ENCODE assay signal across 9 cellular contexts in the genomic region with DNA sequence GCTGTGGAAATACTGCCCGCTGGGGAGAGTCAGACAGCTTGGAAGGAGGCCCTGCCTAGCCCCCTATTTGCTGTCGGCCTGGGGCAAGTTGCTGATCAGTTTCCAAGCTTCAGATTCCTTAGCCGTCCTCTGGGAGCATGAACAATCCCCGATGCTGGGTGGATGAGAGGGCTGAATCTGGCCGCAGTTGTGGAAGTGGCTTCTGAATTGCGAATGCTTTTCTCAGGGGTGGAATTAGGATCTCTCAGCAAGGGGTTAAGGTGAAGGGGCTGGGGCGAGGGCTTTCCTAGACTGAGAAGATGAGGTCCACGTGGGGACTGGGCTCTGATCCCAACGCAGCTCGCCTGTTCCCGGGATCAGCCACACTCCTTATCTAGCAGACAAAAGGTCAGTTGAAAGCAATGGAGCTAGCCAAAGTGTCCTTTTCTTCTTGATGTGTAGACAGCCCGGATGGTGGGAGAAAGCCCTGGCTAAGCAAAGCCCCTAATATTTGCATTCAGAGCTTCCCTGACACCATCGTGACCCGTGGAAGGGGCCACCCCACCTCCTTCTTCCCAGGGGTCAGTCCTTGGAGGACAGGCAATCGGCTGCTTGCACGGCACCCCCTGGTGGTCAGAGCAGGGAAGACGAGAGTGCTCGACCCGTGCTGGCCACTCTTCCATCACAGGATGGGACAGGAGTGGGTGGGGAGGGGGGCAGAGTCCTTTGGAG. TPM values are rescaled to one million over a fixed set of nuclear protein-coding genes. Genes with fewer than 3 reads are reported as not detected.
A peak's percentile ranks its signal among the peaks of the same experiment; 100 is the strongest.
DNase-seq lines count a peak whose midpoint lies in the region; ATAC-seq and TF ChIP-seq lines count a peak whose summit lies in the region.
"Had no signal": no experiment of that assay in that cellular context is flagged by ENCODE, and none has a peak within 500 bp of the region (broad histone marks: within the 10 kb centered on the region; RNA-seq: fewer than 3 reads in every experiment).

No MANE protein-coding gene starts in this region.

- no peaks in the 10 kb centered on the region for H3K36me3 Mint-ChIP-seq in activated naive CD8-positive, alpha-beta T cell treated with anti-CD3 and anti-CD28 coated beads, Interleukin-2, amount 50 U/mL, for 24 hours (ENCODE audit: low read depth)

- H3K36me3 ChIP-seq in SJCRH30 = no peaks in the 10 kb centered on the region
- no peaks in the 10 kb centered on the region for H3K36me3 ChIP-seq in prostate gland

- peak; percentile 73 for DNase-seq in DMS 273 (lab: John Stamatoyannopoulos, UW; ENCODE audit: unreplicated experiment)
- no peak for DNase-seq in DMS 273 treated with DMSO at 0.1 percent for 48 hours (lab: John Stamatoyannopoulos, UW)
- DNase-seq in SJCRH30 = peak; percentile 89 to 93
- DNase-seq in activated naive CD8-positive, alpha-beta T cell treated with anti-CD3 and anti-CD28 coated beads, Interleukin-2, amount 50 U/mL, for 24 hours = peak; percentile 78
- peak; percentile 88 for DNase-seq in left cardiac atrium
- DNase-seq in prostate gland (ENCODE audit: low spot score) = peak; percentile 57
- DNase-seq in NCI-H2171 treated with DMSO at 0.1 percent for 48 hours (lab: John Stamatoyannopoulos, UW) = no peak

- intact Hi-C loops in left cardiac atrium (cut with DNase I) (loop anchor here (2.0 to 5.0 kb wide), 2 partner anchors 136 to 138 kb away; no protein-coding TSS in a partner anchor), prostate gland (cut with DNase I) (loop anchor here (2.0 to 5.0 kb wide), 4 partner anchors 24 to 151 kb away; no protein-coding TSS in a partner anchor)

- H3K27ac ChIP-seq in SJCRH30 (peak overlapping the region; percentile 25), prostate gland (peak overlapping the region in 1 of 2 donors; percentile 30)

- H3K9me3 ChIP-seq in SJCRH30 (replicated peaks) (no peaks in the 10 kb centered on the region), prostate gland (no peaks in the 10 kb centered on the region)

- H3K4me1 Mint-ChIP-seq in activated naive CD8-positive, alpha-beta T cell treated with anti-CD3 and anti-CD28 coated beads, Interleukin-2, amount 50 U/mL, for 24 hours = peaks cover 19% of the 10 kb centered on the region

- no peaks in the 10 kb centered on the region for H3K9me3 Mint-ChIP-seq in activated naive CD8-positive, alpha-beta T cell treated with anti-CD3 and anti-CD28 coated beads, Interleukin-2, amount 50 U/mL, for 24 hours

- no peak for TF ChIP-seq POLR2A in prostate gland (IDR thresholded peaks at IDR 0.05)

- H3K4me1 ChIP-seq in SJCRH30 (peaks cover 9% of the 10 kb centered on the region), prostate gland (replicated peaks) (no peaks in the 10 kb centered on the region)

- peak overlapping the region; percentile 35 for H3K4me3 ChIP-seq in SJCRH30
- no peak overlapping the region for H3K4me3 ChIP-seq in prostate gland

- 21% methylated on average over 18 of the region's 19 CpGs for WGBS in prostate gland

- peaks cover 7% of the 10 kb centered on the region for H3K27me3 Mint-ChIP-seq in activated naive CD8-positive, alpha-beta T cell treated with anti-CD3 and anti-CD28 coated beads, Interleukin-2, amount 50 U/mL, for 24 hours

- H3K27me3 ChIP-seq in SJCRH30 (no peaks in the 10 kb centered on the region), prostate gland (replicated peaks; ENCODE audit: insufficient read depth) (no peaks in the 10 kb centered on the region)

- no peak overlapping the region for H3K27ac Mint-ChIP-seq in activated naive CD8-positive, alpha-beta T cell treated with anti-CD3 and anti-CD28 coated beads, Interleukin-2, amount 50 U/mL, for 24 hours

- ATAC-seq in HG03066 (IDR thresholded peaks at IDR 0.05; ENCODE audit: low read depth, unreplicated experiment) (peak; percentile 67), left cardiac atrium (peak; percentile 76 to 80)
- ATAC-seq in activated naive CD8-positive, alpha-beta T cell treated with anti-CD3 and anti-CD28 coated beads, Interleukin-2, amount 50 U/mL, for 24 hours = peak; percentile 63

- peak; percentile 66 to 84 (median 78) for TF ChIP-seq CTCF in prostate gland (IDR thresholded peaks at IDR 0.05)

- no peak overlapping the region for H3K4me3 Mint-ChIP-seq in activated naive CD8-positive, alpha-beta T cell treated with anti-CD3 and anti-CD28 coated beads, Interleukin-2, amount 50 U/mL, for 24 hours

RNA-seq across cellular contexts. Expression of gene COL15A1, which starts 54.9 kb away (rescaled TPM):
- 7.5 and 7.6 TPM in 2 replicates for total RNA-seq in SJCRH30 (2014; rRNA removed; shearing (Covaris generic))
- total RNA-seq in left cardiac atrium (10 to 100 TPM; 73.3 to 75.0 TPM), prostate gland (10 to 100 TPM; 10.3 to 79.9 TPM)
- total RNA-seq: mononuclear cell had no signal

Comparison
In these comparisons a context has a peak if more than half of its experiments do, and no peak if none do; other contexts are left out.
1. DNase-seq: peak in DMS 273 (single experiment), SJCRH30 (2 of 2), activated naive CD8-positive, alpha-beta T cell treated with anti-CD3 and anti-CD28 coated beads, Interleukin-2, amount 50 U/mL, for 24 hours (single experiment), left cardiac atrium (single experiment) and prostate gland (single experiment); none in DMS 273 treated with DMSO at 0.1 percent for 48 hours (single experiment) and NCI-H2171 treated with DMSO at 0.1 percent for 48 hours (single experiment).
2. Peak in every context shown above with its lines, with median percentiles within 50 percentile points of each other: ATAC-seq.